ENCODE assay signal across 20 cellular contexts in genomic region chr14:69876221-69876847, GRCh38. TPM values are rescaled to one million over a fixed set of nuclear protein-coding genes. Genes with fewer than 3 reads are reported as not detected.
"Had no signal": no experiment of that assay in that cellular context is flagged by ENCODE, and none has a peak within 500 bp of the region (broad histone marks: within the 10 kb centered on the region; RNA-seq: fewer than 3 reads in every experiment).

No MANE protein-coding gene starts in this region.

- H3K4me3 ChIP-seq: colonic mucosa, esophagus muscularis mucosa, lung, thyroid gland had no signal

- H3K36me3 ChIP-seq: colonic mucosa, esophagus muscularis mucosa, thyroid gland had no signal

- H3K9me3 ChIP-seq: colonic mucosa, esophagus muscularis mucosa, thyroid gland had no signal

- DNase-seq: activated CD4-positive, alpha-beta T cell treated with anti-CD3 and anti-CD28 coated beads for 4 hours; activated CD4-positive, alpha-beta T cell treated with anti-CD3 and anti-CD28 coated beads, Interleukin-2, amount 50 U/mL, for 48 hours; activated CD8-positive, alpha-beta memory T cell treated with anti-CD3 and anti-CD28 coated beads, Interleukin-2, amount 50 U/mL, for 48 hours; activated naive CD4-positive, alpha-beta T cell; activated naive CD8-positive, alpha-beta T cell treated with anti-CD3 and anti-CD28 coated beads for 36 hours; activated T-cell treated with anti-CD3 and anti-CD28 coated beads, Interleukin-2, amount 50 U/mL, for 4 hours; colonic mucosa; foreskin fibroblast; kidney; nucleus accumbens; stimulated activated CD4-positive, alpha-beta T cell treated with anti-CD3 and anti-CD28 coated beads, Interleukin-4, amount 100 ng/mL, for 24 hours; stimulated activated naive CD4-positive, alpha-beta T cell treated with Interleukin-2 at 50 U/mL for 16 hours; T1000 had no signal

- H3K27ac ChIP-seq: colonic mucosa, esophagus muscularis mucosa had no signal

- FAIRE-seq: bronchial epithelial cell, kidney had no signal

- H3K4me1 ChIP-seq: colonic mucosa had no signal

- H3K27me3 ChIP-seq: thyroid gland had no signal

- ATAC-seq: activated T-cell treated with anti-CD3 and anti-CD28 coated beads, Interleukin-2, amount 50 U/mL, for 4 hours; WTC11 had no signal

RNA-seq across cellular contexts. Expression of gene SMOC1, which starts 2.9 kb away (rescaled TPM):
- total RNA-seq: activated CD8-positive, alpha-beta memory T cell treated with anti-CD3 and anti-CD28 coated beads for 36 hours; activated naive CD8-positive, alpha-beta T cell treated with anti-CD3 and anti-CD28 coated beads for 36 hours; activated T-helper 2 cell treated with anti-CD3 and anti-CD28 coated beads, Interferon-gamma antibody, Interleukin-2, Interleukin-4, amounts not matched to agents 10 μg/mL and 5 μg/mL and 100 μg/mL, durations not matched to agents 14 hours and 24 hours and 36 hours had no signal
